1 cellular context compared by ENCODE assay signal in the genomic region with DNA sequence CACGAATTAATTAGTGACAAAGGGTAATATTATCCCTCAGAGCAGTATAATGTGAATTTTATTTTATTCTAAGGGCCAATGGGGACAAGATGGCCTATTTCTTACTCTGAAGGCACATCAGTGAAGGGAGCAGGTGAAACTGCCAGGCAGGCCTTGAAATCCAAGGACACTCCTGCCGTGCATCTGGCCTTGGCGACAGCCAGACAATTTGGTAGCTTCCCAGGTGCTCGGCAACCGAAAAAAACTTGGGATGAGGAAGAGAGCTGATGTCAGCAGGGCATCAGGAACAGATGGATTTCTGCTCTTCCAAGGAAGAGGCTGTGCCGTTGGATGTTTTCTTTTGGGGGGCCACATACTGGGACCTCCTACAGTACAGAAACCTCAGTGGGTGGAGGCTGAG.
TF ChIP-seq lines count a peak whose summit lies in the region.

No MANE protein-coding gene starts in this region.

TF ChIP-seq in GM23338, 12 proteins besides CTCF, POLR2A, EP300 and RAD21 (continued from another document):
- TF ChIP-seq, protein P1, sequence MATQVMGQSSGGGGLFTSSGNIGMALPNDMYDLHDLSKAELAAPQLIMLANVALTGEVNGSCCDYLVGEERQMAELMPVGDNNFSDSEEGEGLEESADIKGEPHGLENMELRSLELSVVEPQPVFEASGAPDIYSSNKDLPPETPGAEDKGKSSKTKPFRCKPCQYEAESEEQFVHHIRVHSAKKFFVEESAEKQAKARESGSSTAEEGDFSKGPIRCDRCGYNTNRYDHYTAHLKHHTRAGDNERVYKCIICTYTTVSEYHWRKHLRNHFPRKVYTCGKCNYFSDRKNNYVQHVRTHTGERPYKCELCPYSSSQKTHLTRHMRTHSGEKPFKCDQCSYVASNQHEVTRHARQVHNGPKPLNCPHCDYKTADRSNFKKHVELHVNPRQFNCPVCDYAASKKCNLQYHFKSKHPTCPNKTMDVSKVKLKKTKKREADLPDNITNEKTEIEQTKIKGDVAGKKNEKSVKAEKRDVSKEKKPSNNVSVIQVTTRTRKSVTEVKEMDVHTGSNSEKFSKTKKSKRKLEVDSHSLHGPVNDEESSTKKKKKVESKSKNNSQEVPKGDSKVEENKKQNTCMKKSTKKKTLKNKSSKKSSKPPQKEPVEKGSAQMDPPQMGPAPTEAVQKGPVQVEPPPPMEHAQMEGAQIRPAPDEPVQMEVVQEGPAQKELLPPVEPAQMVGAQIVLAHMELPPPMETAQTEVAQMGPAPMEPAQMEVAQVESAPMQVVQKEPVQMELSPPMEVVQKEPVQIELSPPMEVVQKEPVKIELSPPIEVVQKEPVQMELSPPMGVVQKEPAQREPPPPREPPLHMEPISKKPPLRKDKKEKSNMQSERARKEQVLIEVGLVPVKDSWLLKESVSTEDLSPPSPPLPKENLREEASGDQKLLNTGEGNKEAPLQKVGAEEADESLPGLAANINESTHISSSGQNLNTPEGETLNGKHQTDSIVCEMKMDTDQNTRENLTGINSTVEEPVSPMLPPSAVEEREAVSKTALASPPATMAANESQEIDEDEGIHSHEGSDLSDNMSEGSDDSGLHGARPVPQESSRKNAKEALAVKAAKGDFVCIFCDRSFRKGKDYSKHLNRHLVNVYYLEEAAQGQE (IDR thresholded peaks at IDR 0.05; ENCODE audit: unreplicated experiment), result no peak
- TF ChIP-seq NANOG (IDR thresholded peaks at IDR 0.05; ENCODE audit: borderline replicate concordance), result no peak
- no peak for TF ChIP-seq EZH2 (IDR thresholded peaks at IDR 0.05; ENCODE audit: low read depth, unreplicated experiment)
